In the genomic region with DNA sequence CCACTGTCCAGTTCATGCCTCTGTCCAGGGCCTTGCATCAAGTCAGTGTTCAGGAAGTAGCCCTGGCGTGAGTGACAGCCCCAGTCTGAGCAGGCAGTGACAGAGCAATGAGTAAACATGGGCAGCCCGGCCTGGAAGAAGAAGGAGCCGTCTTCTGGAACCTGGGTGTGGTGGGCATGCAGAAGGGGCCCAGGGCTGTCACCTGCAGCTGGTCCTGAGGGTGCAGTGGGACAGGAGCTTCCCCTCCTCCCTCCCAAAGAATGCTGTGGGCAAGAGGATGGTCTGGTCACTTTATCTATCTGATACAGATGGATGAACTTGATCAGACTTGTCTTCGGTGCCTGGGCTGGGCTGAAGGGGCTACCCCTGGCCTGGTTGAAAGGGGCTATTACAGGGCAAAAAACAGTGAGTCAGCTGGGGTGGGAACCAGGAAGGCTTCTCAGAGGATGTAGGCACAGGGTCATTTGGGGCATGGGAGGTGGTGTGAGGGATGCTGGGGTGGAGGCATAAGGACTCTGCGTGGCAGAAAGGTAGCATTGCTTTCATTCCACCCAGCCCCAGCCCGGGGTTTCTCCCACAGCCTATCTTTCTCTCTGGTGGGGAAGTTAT, we compare ENCODE assay signal across 1 cellular context.
TF ChIP-seq lines count a peak whose summit lies in the region.

No MANE protein-coding gene starts in this region.

TF ChIP-seq in SK-N-SH, 30 proteins besides CTCF, POLR2A, EP300 and RAD21 (continued from another document):
- TF ChIP-seq, protein P1, sequence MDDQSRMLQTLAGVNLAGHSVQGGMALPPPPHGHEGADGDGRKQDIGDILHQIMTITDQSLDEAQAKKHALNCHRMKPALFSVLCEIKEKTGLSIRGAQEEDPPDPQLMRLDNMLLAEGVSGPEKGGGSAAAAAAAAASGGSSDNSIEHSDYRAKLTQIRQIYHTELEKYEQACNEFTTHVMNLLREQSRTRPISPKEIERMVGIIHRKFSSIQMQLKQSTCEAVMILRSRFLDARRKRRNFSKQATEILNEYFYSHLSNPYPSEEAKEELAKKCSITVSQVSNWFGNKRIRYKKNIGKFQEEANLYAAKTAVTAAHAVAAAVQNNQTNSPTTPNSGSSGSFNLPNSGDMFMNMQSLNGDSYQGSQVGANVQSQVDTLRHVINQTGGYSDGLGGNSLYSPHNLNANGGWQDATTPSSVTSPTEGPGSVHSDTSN (IDR thresholded peaks at IDR 0.05): peak; percentile 44
- TF ChIP-seq GATA2 (CRISPR knock-in tag; IDR thresholded peaks at IDR 0.05): peak; percentile 3; the same call in 1 of the 2 replicates
- TF ChIP-seq MXI1 (IDR thresholded peaks at IDR 0.05; ENCODE audit: low read depth, low read length): no peak
- no peak for TF ChIP-seq CHD2 (IDR thresholded peaks at IDR 0.05; ENCODE audit: low read length, partially characterized antibody)
- TF ChIP-seq, protein P2, sequence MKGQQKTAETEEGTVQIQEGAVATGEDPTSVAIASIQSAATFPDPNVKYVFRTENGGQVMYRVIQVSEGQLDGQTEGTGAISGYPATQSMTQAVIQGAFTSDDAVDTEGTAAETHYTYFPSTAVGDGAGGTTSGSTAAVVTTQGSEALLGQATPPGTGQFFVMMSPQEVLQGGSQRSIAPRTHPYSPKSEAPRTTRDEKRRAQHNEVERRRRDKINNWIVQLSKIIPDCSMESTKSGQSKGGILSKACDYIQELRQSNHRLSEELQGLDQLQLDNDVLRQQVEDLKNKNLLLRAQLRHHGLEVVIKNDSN (IDR thresholded peaks at IDR 0.05; ENCODE audit: borderline replicate concordance, low read depth): no peak
- no peak for TF ChIP-seq SIN3A (IDR thresholded peaks at IDR 0.05; ENCODE audit: borderline replicate concordance, low read depth, low read length)
